Comparison of ENCODE assay signal across 11 cellular contexts in genomic region chr11:44243633-44244343, GRCh38.
DNase-seq lines count a peak whose midpoint lies in the region; ATAC-seq and TF ChIP-seq lines count a peak whose summit lies in the region.
"Had no signal": no experiment of that assay in that cellular context is flagged by ENCODE, and none has a peak within 500 bp of the region (broad histone marks: within the 10 kb centered on the region; RNA-seq: fewer than 3 reads in every experiment).

No MANE protein-coding gene starts in this region.

- no peaks in the 10 kb centered on the region for H3K9me3 ChIP-seq in iPS-18a (ENCODE audit: control insufficient read depth, low read depth, low read length)
- no peaks in the 10 kb centered on the region for H3K9me3 ChIP-seq in colonic mucosa

- no peak for DNase-seq in activated naive CD4-positive, alpha-beta T cell treated with anti-CD3 and anti-CD28 coated beads, Interleukin-2, amount 10 ng/mL, durations not matched to agents 7 days and 5 days
- no peak for DNase-seq in activated naive CD4-positive, alpha-beta T cell treated with anti-CD3 and anti-CD28 coated beads for 36 hours
- DNase-seq in WTC11 (ENCODE audit: low spot score), result peak; percentile 55
- no peak for DNase-seq in type B pancreatic cell (ENCODE audit: extremely low spot score, unreplicated experiment)
- DNase-seq in NOMO-1 treated with DMSO at 0.1 percent for 48 hours (lab: John Stamatoyannopoulos, UW; ENCODE audit: unreplicated experiment), result no peak
- DNase-seq in colonic mucosa, result no peak

- H3K4me1 ChIP-seq in iPS-18a (ENCODE audit: control insufficient read depth, low read depth, low read length) (peaks cover 26% of the 10 kb centered on the region), colonic mucosa (no peaks in the 10 kb centered on the region)

- POLR2A ChIA-PET in WTC11 (lab: Charles Lee), result interaction anchor here (0.6 to 1.0 kb wide), 3 partner anchors 20 to 107 kb away, joined by 3 to 5 read pairs (median 4); no protein-coding TSS in a partner anchor

- H3K4me3 ChIP-seq in iPS-18a (ENCODE audit: low read length) (peak overlapping the region; percentile 52), colonic mucosa (no peak overlapping the region)

- H3K27ac ChIP-seq in iPS-18a (ENCODE audit: low read length), result peak overlapping the region; percentile 77
- no peak overlapping the region for H3K27ac ChIP-seq in colonic mucosa
- H3K27ac ChIP-seq: 22Rv1, epithelial cell of prostate had no signal

- H3K36me3 Mint-ChIP-seq in activated naive CD4-positive, alpha-beta T cell treated with anti-CD3 and anti-CD28 coated beads, Interleukin-2, amount 10 ng/mL, durations not matched to agents 7 days and 5 days, result peaks cover 8% of the 10 kb centered on the region
- H3K36me3 Mint-ChIP-seq in activated naive CD4-positive, alpha-beta T cell treated with anti-CD3 and anti-CD28 coated beads for 36 hours (ENCODE audit: low read depth), result peaks cover 32% of the 10 kb centered on the region
- H3K36me3 Mint-ChIP-seq in WTC11 (peaks cover 3% of the 10 kb centered on the region; the same call in 1 of the 2 replicates), type B pancreatic cell (peaks cover 29% of the 10 kb centered on the region)

- H3K27me3 Mint-ChIP-seq in activated naive CD4-positive, alpha-beta T cell treated with anti-CD3 and anti-CD28 coated beads, Interleukin-2, amount 10 ng/mL, durations not matched to agents 7 days and 5 days, result no peaks in the 10 kb centered on the region
- H3K27me3 Mint-ChIP-seq in activated naive CD4-positive, alpha-beta T cell treated with anti-CD3 and anti-CD28 coated beads for 36 hours (ENCODE audit: low read depth), result no peaks in the 10 kb centered on the region
- H3K27me3 Mint-ChIP-seq in WTC11 (ENCODE audit: low read depth), result no peaks in the 10 kb centered on the region
- no peaks in the 10 kb centered on the region for H3K27me3 Mint-ChIP-seq in type B pancreatic cell

- TF ChIP-seq CTCF in WTC11 (IDR thresholded peaks at IDR 0.05) (no peak), type B pancreatic cell (conservative IDR thresholded peaks at IDR 0.05) (no peak), colonic mucosa (IDR thresholded peaks at IDR 0.05) (no peak)

- H3K27ac Mint-ChIP-seq in activated naive CD4-positive, alpha-beta T cell treated with anti-CD3 and anti-CD28 coated beads, Interleukin-2, amount 10 ng/mL, durations not matched to agents 7 days and 5 days, result peak overlapping the region; percentile 28
- H3K27ac Mint-ChIP-seq in activated naive CD4-positive, alpha-beta T cell treated with anti-CD3 and anti-CD28 coated beads for 36 hours, result no peak overlapping the region
- H3K27ac Mint-ChIP-seq in WTC11, result peak overlapping the region; percentile 71
- H3K27ac Mint-ChIP-seq in type B pancreatic cell, result peak overlapping the region; percentile 68
- H3K27ac Mint-ChIP-seq: activated T-helper 1 cell treated with anti-CD3 and anti-CD28 coated beads, Interleukin-12 subunit alpha, Interleukin-12 subunit beta, Interleukin-2, Interleukin-4 antibody, amounts not matched to agents 30 ng/mL and 10 ng/mL and 1 ng/mL, durations not matched to agents 14 hours and 24 hours and 36 hours had no signal

- H3K9ac ChIP-seq in iPS-18a (ENCODE audit: low read length) (no peak overlapping the region), colonic mucosa (ENCODE audit: low read depth in 2 of 2, low read length in 2 of 2) (no peak overlapping the region)

- H3K27me3 ChIP-seq in iPS-18a (ENCODE audit: control insufficient read depth, insufficient read depth, low read length) (no peaks in the 10 kb centered on the region), colonic mucosa (no peaks in the 10 kb centered on the region)

- no peaks in the 10 kb centered on the region for H3K9me3 Mint-ChIP-seq in activated naive CD4-positive, alpha-beta T cell treated with anti-CD3 and anti-CD28 coated beads, Interleukin-2, amount 10 ng/mL, durations not matched to agents 7 days and 5 days
- H3K9me3 Mint-ChIP-seq in activated naive CD4-positive, alpha-beta T cell treated with anti-CD3 and anti-CD28 coated beads for 36 hours, result no peaks in the 10 kb centered on the region
- H3K9me3 Mint-ChIP-seq in WTC11 (no peaks in the 10 kb centered on the region), type B pancreatic cell (no peaks in the 10 kb centered on the region)
- H3K9me3 Mint-ChIP-seq: activated T-helper 1 cell treated with anti-CD3 and anti-CD28 coated beads, Interleukin-12 subunit alpha, Interleukin-12 subunit beta, Interleukin-2, Interleukin-4 antibody, amounts not matched to agents 30 ng/mL and 10 ng/mL and 1 ng/mL, durations not matched to agents 14 hours and 24 hours and 36 hours had no signal

- H3K36me3 ChIP-seq in iPS-18a (ENCODE audit: control insufficient read depth, low read depth, low read length), result no peaks in the 10 kb centered on the region
- H3K36me3 ChIP-seq in colonic mucosa, result peaks cover 4% of the 10 kb centered on the region

- H3K4me3 Mint-ChIP-seq in activated naive CD4-positive, alpha-beta T cell treated with anti-CD3 and anti-CD28 coated beads, Interleukin-2, amount 10 ng/mL, durations not matched to agents 7 days and 5 days, result no peak overlapping the region
- no peak overlapping the region for H3K4me3 Mint-ChIP-seq in activated naive CD4-positive, alpha-beta T cell treated with anti-CD3 and anti-CD28 coated beads for 36 hours
- H3K4me3 Mint-ChIP-seq in WTC11 (peak overlapping the region; percentile 20; the same call in 1 of the 2 replicates), type B pancreatic cell (peak overlapping the region; percentile 69)
- H3K4me3 Mint-ChIP-seq: activated T-helper 1 cell treated with anti-CD3 and anti-CD28 coated beads, Interleukin-12 subunit alpha, Interleukin-12 subunit beta, Interleukin-2, Interleukin-4 antibody, amounts not matched to agents 30 ng/mL and 10 ng/mL and 1 ng/mL, durations not matched to agents 14 hours and 24 hours and 36 hours had no signal

- no peaks in the 10 kb centered on the region for H3K4me1 Mint-ChIP-seq in activated naive CD4-positive, alpha-beta T cell treated with anti-CD3 and anti-CD28 coated beads, Interleukin-2, amount 10 ng/mL, durations not matched to agents 7 days and 5 days
- no peaks in the 10 kb centered on the region for H3K4me1 Mint-ChIP-seq in activated naive CD4-positive, alpha-beta T cell treated with anti-CD3 and anti-CD28 coated beads for 36 hours (ENCODE audit: low read depth)
- H3K4me1 Mint-ChIP-seq in WTC11, result peaks cover 40% of the 10 kb centered on the region
- H3K4me1 Mint-ChIP-seq in type B pancreatic cell (ENCODE audit: unreplicated experiment), result peaks cover 33% of the 10 kb centered on the region

- CTCF ChIA-PET in activated naive CD4-positive, alpha-beta T cell treated with anti-CD3 and anti-CD28 coated beads, Interleukin-2, amount 10 ng/mL, durations not matched to agents 7 days and 5 days (lab: Charles Lee), result interaction anchor here (0.7 kb wide), 1 partner anchor 408 kb away, joined by 3 read pairs; no protein-coding TSS in a partner anchor
- CTCF ChIA-PET in activated naive CD4-positive, alpha-beta T cell treated with anti-CD3 and anti-CD28 coated beads for 36 hours (lab: Charles Lee), result interaction anchor here (0.7 to 1.4 kb wide), 2 partner anchors 72 to 110 kb away, joined by 3 read pairs; no protein-coding TSS in a partner anchor
- CTCF ChIA-PET in WTC11 (lab: Charles Lee), result interaction anchor here (0.5 to 1.4 kb wide), 11 partner anchors 53 to 848 kb away, joined by 3 to 9 read pairs (median 3); no protein-coding TSS in a partner anchor

- ATAC-seq in WTC11 (peak; percentile 99), GM21367 (IDR thresholded peaks at IDR 0.05; ENCODE audit: unreplicated experiment) (no peak)

- intact Hi-C loops in activated naive CD4-positive, alpha-beta T cell treated with anti-CD3 and anti-CD28 coated beads for 36 hours (cut with micrococcal nuclease), result no loop called here
- intact Hi-C loops in colonic mucosa (cut with DNase I), result no loop called here

TF ChIP-seq in WTC11, 78 proteins besides CTCF, POLR2A, EP300 and RAD21 (continues in another document):
- TF ChIP-seq CBFB (CRISPR knock-in tag; IDR thresholded peaks at IDR 0.05; ENCODE audit: low read depth) (no peak), ZNF281 (CRISPR knock-in tag; IDR thresholded peaks at IDR 0.05) (peak; percentile 93)

Comparison
In these comparisons a context has a peak if more than half of its experiments do, and no peak if none do; other contexts are left out.
1. H3K4me3 Mint-ChIP-seq: peak in WTC11 (single experiment) and type B pancreatic cell (single experiment); none in activated naive CD4-positive, alpha-beta T cell treated with anti-CD3 and anti-CD28 coated beads, Interleukin-2, amount 10 ng/mL, durations not matched to agents 7 days and 5 days (single experiment) and activated naive CD4-positive, alpha-beta T cell treated with anti-CD3 and anti-CD28 coated beads for 36 hours (single experiment).